ENCODE assay signal across 1 cellular context in the genomic region with DNA sequence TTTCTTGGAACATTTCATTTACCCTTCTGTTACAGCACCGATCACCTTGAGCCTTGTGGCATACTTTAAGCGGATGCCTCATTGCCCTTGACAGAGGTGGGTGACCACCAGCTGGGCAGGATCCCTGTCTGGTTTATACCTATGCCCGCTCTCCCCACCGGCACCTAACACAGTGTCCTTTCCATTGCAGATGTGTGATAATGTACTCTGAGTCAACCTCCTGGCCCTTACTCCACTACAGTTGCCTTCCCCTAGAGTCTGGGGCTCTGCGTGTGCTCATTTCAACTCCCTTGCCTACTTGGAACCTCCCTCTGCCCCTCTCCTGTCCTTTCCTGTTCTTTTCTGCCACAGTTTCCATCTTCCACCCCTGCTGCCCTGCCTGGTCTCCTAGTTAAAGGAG.
TF ChIP-seq lines count a peak whose summit lies in the region.

No MANE protein-coding gene starts in this region.

TF ChIP-seq in HCT116, 20 proteins besides CTCF, POLR2A, EP300 and RAD21 (continued from another document):
- TF ChIP-seq MAX (IDR thresholded peaks at IDR 0.05) (no peak), SIN3A (IDR thresholded peaks at IDR 0.05; ENCODE audit: low read depth) (no peak), ELF1 (IDR thresholded peaks at IDR 0.05; ENCODE audit: borderline replicate concordance, low read depth) (no peak)
- TF ChIP-seq, protein P1, sequence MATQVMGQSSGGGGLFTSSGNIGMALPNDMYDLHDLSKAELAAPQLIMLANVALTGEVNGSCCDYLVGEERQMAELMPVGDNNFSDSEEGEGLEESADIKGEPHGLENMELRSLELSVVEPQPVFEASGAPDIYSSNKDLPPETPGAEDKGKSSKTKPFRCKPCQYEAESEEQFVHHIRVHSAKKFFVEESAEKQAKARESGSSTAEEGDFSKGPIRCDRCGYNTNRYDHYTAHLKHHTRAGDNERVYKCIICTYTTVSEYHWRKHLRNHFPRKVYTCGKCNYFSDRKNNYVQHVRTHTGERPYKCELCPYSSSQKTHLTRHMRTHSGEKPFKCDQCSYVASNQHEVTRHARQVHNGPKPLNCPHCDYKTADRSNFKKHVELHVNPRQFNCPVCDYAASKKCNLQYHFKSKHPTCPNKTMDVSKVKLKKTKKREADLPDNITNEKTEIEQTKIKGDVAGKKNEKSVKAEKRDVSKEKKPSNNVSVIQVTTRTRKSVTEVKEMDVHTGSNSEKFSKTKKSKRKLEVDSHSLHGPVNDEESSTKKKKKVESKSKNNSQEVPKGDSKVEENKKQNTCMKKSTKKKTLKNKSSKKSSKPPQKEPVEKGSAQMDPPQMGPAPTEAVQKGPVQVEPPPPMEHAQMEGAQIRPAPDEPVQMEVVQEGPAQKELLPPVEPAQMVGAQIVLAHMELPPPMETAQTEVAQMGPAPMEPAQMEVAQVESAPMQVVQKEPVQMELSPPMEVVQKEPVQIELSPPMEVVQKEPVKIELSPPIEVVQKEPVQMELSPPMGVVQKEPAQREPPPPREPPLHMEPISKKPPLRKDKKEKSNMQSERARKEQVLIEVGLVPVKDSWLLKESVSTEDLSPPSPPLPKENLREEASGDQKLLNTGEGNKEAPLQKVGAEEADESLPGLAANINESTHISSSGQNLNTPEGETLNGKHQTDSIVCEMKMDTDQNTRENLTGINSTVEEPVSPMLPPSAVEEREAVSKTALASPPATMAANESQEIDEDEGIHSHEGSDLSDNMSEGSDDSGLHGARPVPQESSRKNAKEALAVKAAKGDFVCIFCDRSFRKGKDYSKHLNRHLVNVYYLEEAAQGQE (IDR thresholded peaks at IDR 0.05; ENCODE audit: low read depth) = no peak
